In genomic region chr19:20479483-20479882, GRCh38 we compare ENCODE assay signal across 28 cellular contexts.
"Had no signal": no experiment of that assay in that cellular context is flagged by ENCODE, and none has a peak within 500 bp of the region (broad histone marks: within the 10 kb centered on the region; RNA-seq: fewer than 3 reads in every experiment).

No MANE protein-coding gene starts in this region.

- FAIRE-seq: colon, endometrium, endothelial cell of umbilical vein, frontal cortex had no signal

- ATAC-seq: effector memory CD8-positive, alpha-beta T cell; esophagus mucosa; foreskin keratinocyte; gastrocnemius medialis; gastroesophageal sphincter; heart left ventricle; heart right ventricle had no signal

- H3K36me3 ChIP-seq: colonic mucosa, esophagus muscularis mucosa, esophagus squamous epithelium, gastrocnemius medialis, gastroesophageal sphincter, heart left ventricle, heart right ventricle had no signal

- H3K4me3 ChIP-seq: colonic mucosa, coronary artery, dorsolateral prefrontal cortex, esophagus muscularis mucosa, esophagus squamous epithelium, gastrocnemius medialis, gastroesophageal sphincter, heart left ventricle, heart right ventricle had no signal

- H3K4me1 ChIP-seq: colonic mucosa, esophagus muscularis mucosa, esophagus squamous epithelium, foreskin keratinocyte, gastrocnemius medialis, gastroesophageal sphincter, heart left ventricle, heart right ventricle had no signal

- H3K27me3 ChIP-seq: colonic mucosa, esophagus muscularis mucosa, esophagus squamous epithelium, foreskin keratinocyte, gastrocnemius medialis, gastroesophageal sphincter, heart left ventricle, heart right ventricle had no signal

- DNase-seq: colonic mucosa; cortex of kidney; dermis blood vessel endothelial cell; dorsolateral prefrontal cortex; effector CD4-positive, alpha-beta T cell; effector CD8-positive, alpha-beta T cell; effector memory CD4-positive, alpha-beta T cell; effector memory CD8-positive, alpha-beta T cell; endodermal cell; erythroblast; esophagus squamous epithelium; foreskin fibroblast; foreskin keratinocyte; foreskin melanocyte; gastrocnemius medialis; glutamatergic neuron; head of caudate nucleus; heart left ventricle; heart right ventricle had no signal

- H3K27ac ChIP-seq: colonic mucosa, coronary artery, dorsolateral prefrontal cortex, epithelial cell of prostate, esophagus muscularis mucosa, esophagus squamous epithelium, foreskin keratinocyte, gastrocnemius medialis, gastroesophageal sphincter, heart left ventricle, heart right ventricle had no signal

- H3K9me3 ChIP-seq: colonic mucosa, esophagus muscularis mucosa, gastrocnemius medialis, gastroesophageal sphincter had no signal
